Comparison of ENCODE assay signal across 1 cellular context in the genomic region with DNA sequence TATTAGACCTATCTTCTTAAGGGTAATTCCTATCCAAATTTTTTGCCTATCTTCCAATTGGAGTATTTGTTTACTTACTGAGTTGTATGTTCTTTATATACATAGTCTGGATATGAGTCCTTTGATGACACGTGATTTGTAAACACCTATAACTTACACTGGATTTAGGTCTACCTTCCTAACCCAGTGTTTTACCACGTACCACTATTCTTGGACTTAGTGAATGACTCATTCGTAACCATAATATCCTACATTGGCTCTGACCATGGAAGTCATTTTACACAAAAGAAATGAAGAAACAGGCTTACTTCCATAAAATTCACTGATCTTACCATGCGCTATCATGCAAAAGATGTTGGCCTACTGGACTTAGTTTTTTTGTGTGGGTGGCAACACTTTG.
A peak's percentile ranks its signal among the peaks of the same experiment; 100 is the strongest.
TF ChIP-seq lines count a peak whose summit lies in the region.

No MANE protein-coding gene starts in this region.

TF ChIP-seq in K562, 482 proteins besides CTCF, POLR2A, EP300 and RAD21:
- no peak for TF ChIP-seq TAF7 (tag; IDR thresholded peaks at IDR 0.05)
- peak; percentile 15 for TF ChIP-seq POLR2B (IDR thresholded peaks at IDR 0.05; ENCODE audit: low read depth, partially characterized antibody)
- no peak for TF ChIP-seq PHF20 (IDR thresholded peaks at IDR 0.05; ENCODE audit: partially characterized antibody)
- TF ChIP-seq ZNF212 (CRISPR knock-in tag; IDR thresholded peaks at IDR 0.05): no peak
- TF ChIP-seq ELK3 (CRISPR knock-in tag; IDR thresholded peaks at IDR 0.05): no peak
- TF ChIP-seq TAF15 (IDR thresholded peaks at IDR 0.05; ENCODE audit: low read depth, low read length): no peak
- TF ChIP-seq MAFG (tag; conservative IDR thresholded peaks at IDR 0.05): no peak
- TF ChIP-seq ATF3 (IDR thresholded peaks at IDR 0.05): peak; percentile 54; the same call in 1 of the 2 replicates
- TF ChIP-seq ATF3 (CRISPR knock-in tag; conservative IDR thresholded peaks at IDR 0.05): no peak
- no peak for TF ChIP-seq ZNF398 (CRISPR knock-in tag; IDR thresholded peaks at IDR 0.05)
